ENCODE assay signal across 28 cellular contexts in genomic region chr7:2022737-2023250, GRCh38.
"Had no signal": no experiment of that assay in that cellular context is flagged by ENCODE, and none has a peak within 500 bp of the region (broad histone marks: within the 10 kb centered on the region; RNA-seq: fewer than 3 reads in every experiment).

No MANE protein-coding gene starts in this region.

- ATAC-seq: activated CD8-positive, alpha-beta T cell treated with anti-CD3 and anti-CD28 coated beads for 36 hours; activated T-cell treated with anti-CD3 and anti-CD28 coated beads, Interleukin-2, amount 50 U/mL, for 72 hours; activated T-helper 17 cell treated with anti-CD3 and anti-CD28 coated beads, Interleukin-2, amount 50 U/mL, for 72 hours had no signal

- H3K4me1 ChIP-seq: SJCRH30 had no signal

- H3K36me3 ChIP-seq: cardiac muscle cell, SJCRH30 had no signal

- H3K27me3 ChIP-seq: cardiac muscle cell, SJCRH30 had no signal

- H3K27ac Mint-ChIP-seq: activated CD4-positive, alpha-beta T cell treated with anti-CD3 and anti-CD28 coated beads, Interleukin-2, amount 10 ng/mL, durations not matched to agents 24 days and 14 days; activated CD8-positive, alpha-beta T cell treated with anti-CD3 and anti-CD28 coated beads for 36 hours; activated naive CD8-positive, alpha-beta T cell treated with anti-CD3 and anti-CD28 coated beads for 36 hours; activated T-cell treated with anti-CD3 and anti-CD28 coated beads, Interleukin-2, amount 50 U/mL, for 72 hours; activated T-helper 17 cell treated with anti-CD3 and anti-CD28 coated beads, Interleukin-2, amount 50 U/mL, for 72 hours; T-helper 2 cell treated with Interferon-gamma antibody and Interleukin-4, amounts not matched to agents 5 μg/mL and 100 μg/mL, for 36 hours had no signal

- H3K4me3 Mint-ChIP-seq: activated CD4-positive, alpha-beta T cell treated with anti-CD3 and anti-CD28 coated beads, Interleukin-2, amount 10 ng/mL, durations not matched to agents 24 days and 14 days; activated CD8-positive, alpha-beta T cell treated with anti-CD3 and anti-CD28 coated beads for 36 hours; activated naive CD8-positive, alpha-beta T cell treated with anti-CD3 and anti-CD28 coated beads for 36 hours; activated T-cell treated with anti-CD3 and anti-CD28 coated beads, Interleukin-2, amount 50 U/mL, for 72 hours; activated T-helper 17 cell treated with anti-CD3 and anti-CD28 coated beads, Interleukin-2, amount 50 U/mL, for 72 hours; central memory CD8-positive, alpha-beta T cell; T-helper 2 cell treated with Interferon-gamma antibody and Interleukin-4, amounts not matched to agents 5 μg/mL and 100 μg/mL, for 36 hours had no signal

- H3K27ac ChIP-seq: cardiac muscle cell, SJCRH30, SK-N-MC had no signal

- H3K27me3 Mint-ChIP-seq: activated CD8-positive, alpha-beta T cell treated with anti-CD3 and anti-CD28 coated beads for 36 hours; activated naive CD8-positive, alpha-beta T cell treated with anti-CD3 and anti-CD28 coated beads for 36 hours; activated T-helper 17 cell treated with anti-CD3 and anti-CD28 coated beads, Interleukin-2, amount 50 U/mL, for 72 hours; central memory CD8-positive, alpha-beta T cell had no signal

- DNase-seq: activated CD4-positive, alpha-beta T cell treated with anti-CD3 and anti-CD28 coated beads, Interleukin-2, amount 10 ng/mL, durations not matched to agents 24 days and 14 days; activated CD4-positive, alpha-beta T cell treated with anti-CD3 and anti-CD28 coated beads, Interleukin-2, amount 50 U/mL, for 4 hours; activated CD8-positive, alpha-beta T cell treated with anti-CD3 and anti-CD28 coated beads for 36 hours; activated effector memory CD4-positive, alpha-beta T cell treated with anti-CD3 and anti-CD28 coated beads, Interleukin-2, amount 50 U/mL, for 16 hours; activated naive CD4-positive, alpha-beta T cell; activated naive CD4-positive, alpha-beta T cell treated with anti-CD3 and anti-CD28 coated beads, Interleukin-2, amount 50 U/mL, for 16 hours; activated naive CD8-positive, alpha-beta T cell treated with anti-CD3 and anti-CD28 coated beads for 36 hours; activated T-cell treated with anti-CD3 and anti-CD28 coated beads, Interleukin-2, amount 50 U/mL, for 1 hour; activated T-cell treated with anti-CD3 and anti-CD28 coated beads, Interleukin-2, amount 50 U/mL, for 72 hours; amniotic stem cell; NCI-H1092 treated with DMSO at 0.1 percent for 48 hours; NCI-H1417; NCI-H146; NCI-H187; NCI-H2029 treated with DMSO at 0.1 percent for 48 hours; NCI-H2107; NCI-H2171; NCI-H510A; NCI-H526; NCI-H748 treated with DMSO at 0.1 percent for 48 hours; NK-92 treated with Interleukin-12 subunit alpha and Interleukin-12 subunit beta, amount 100 ng/mL, for 24 hours; SHP77; SJCRH30 had no signal

- H3K4me3 ChIP-seq: cardiac muscle cell, SJCRH30, SK-N-MC had no signal
